19 cellular contexts compared by ENCODE assay signal in the genomic region with DNA sequence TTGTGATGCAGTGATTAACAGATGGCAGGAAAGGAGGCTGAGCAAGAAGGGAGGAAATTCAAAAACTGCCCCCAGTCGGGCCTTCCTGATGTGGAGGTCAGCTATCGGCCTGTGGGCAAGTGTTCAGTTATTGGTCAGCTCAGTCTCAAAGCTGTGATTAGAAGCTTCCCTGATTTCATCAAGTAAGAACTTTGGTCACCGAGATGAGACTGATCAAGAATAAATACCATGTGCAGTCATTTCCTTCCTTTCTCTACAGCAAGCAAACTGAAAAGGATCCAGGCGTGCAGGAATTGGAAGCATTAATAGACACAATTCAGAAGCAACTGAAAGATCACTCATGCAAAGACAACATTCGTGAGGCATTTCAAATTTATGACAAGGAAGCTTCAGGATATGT.
"Had no signal": no experiment of that assay in that cellular context is flagged by ENCODE, and none has a peak within 500 bp of the region (broad histone marks: within the 10 kb centered on the region; RNA-seq: fewer than 3 reads in every experiment).

No MANE protein-coding gene starts in this region.

- H3K4me1 Mint-ChIP-seq: activated naive CD8-positive, alpha-beta T cell treated with anti-CD3 and anti-CD28 coated beads for 36 hours; nephron had no signal

- H3K9me3 Mint-ChIP-seq: activated naive CD8-positive, alpha-beta T cell treated with anti-CD3 and anti-CD28 coated beads for 36 hours; nephron; T-helper 1 cell treated with Interleukin-12 subunit alpha and Interleukin-12 subunit beta and Interleukin-4 antibody, amounts not matched to agents 30 μg/mL and 1 μg/mL, for 36 hours had no signal

- H3K36me3 ChIP-seq: heart right ventricle, ovary, thoracic aorta had no signal

- H3K27me3 ChIP-seq: heart right ventricle, left lung, ovary, stomach had no signal

- H3K27ac ChIP-seq: ovary, stomach, thoracic aorta had no signal

- H3K4me1 ChIP-seq: stomach had no signal

- H3K4me3 ChIP-seq: heart right ventricle, left lung, ovary, stomach, thoracic aorta had no signal

- DNase-seq: activated CD4-positive, alpha-beta memory T cell treated with anti-CD3 and anti-CD28 coated beads, Interleukin-2, amount 10 ng/mL, durations not matched to agents 7 days and 5 days; activated CD4-positive, alpha-beta T cell treated with anti-CD3 and anti-CD28 coated beads for 1 hour; activated gamma-delta T cell; activated naive CD8-positive, alpha-beta T cell treated with anti-CD3 and anti-CD28 coated beads for 36 hours; activated T-cell treated with anti-CD3 and anti-CD28 coated beads, Interleukin-2, amount 50 U/mL, for 48 hours; cerebellar nuclear complex; foreskin melanocyte; heart right ventricle; left lung; mesendoderm; ovary; stimulated activated CD4-positive, alpha-beta T cell treated with anti-CD3 and anti-CD28 coated beads, Interleukin-15, amount 100 ng/mL, for 24 hours; stimulated activated CD4-positive, alpha-beta T cell treated with anti-CD3 and anti-CD28 coated beads, Interleukin-4, amount 100 ng/mL, for 4 hours; stomach had no signal

- H3K27me3 Mint-ChIP-seq: activated naive CD8-positive, alpha-beta T cell treated with anti-CD3 and anti-CD28 coated beads for 36 hours had no signal

- ATAC-seq: left lung had no signal

- FAIRE-seq: islet of Langerhans, TTC549 had no signal

- H3K4me3 Mint-ChIP-seq: activated CD4-positive, alpha-beta memory T cell treated with anti-CD3 and anti-CD28 coated beads, Interleukin-2, amount 10 ng/mL, durations not matched to agents 7 days and 5 days; activated naive CD8-positive, alpha-beta T cell treated with anti-CD3 and anti-CD28 coated beads for 36 hours; nephron; T-helper 1 cell treated with Interleukin-12 subunit alpha and Interleukin-12 subunit beta and Interleukin-4 antibody, amounts not matched to agents 30 μg/mL and 1 μg/mL, for 36 hours had no signal

- H3K27ac Mint-ChIP-seq: activated CD4-positive, alpha-beta memory T cell treated with anti-CD3 and anti-CD28 coated beads, Interleukin-2, amount 10 ng/mL, durations not matched to agents 7 days and 5 days; activated naive CD8-positive, alpha-beta T cell treated with anti-CD3 and anti-CD28 coated beads for 36 hours; nephron; T-helper 1 cell treated with Interleukin-12 subunit alpha and Interleukin-12 subunit beta and Interleukin-4 antibody, amounts not matched to agents 30 μg/mL and 1 μg/mL, for 36 hours had no signal

- H3K9me3 ChIP-seq: left lung, ovary, thoracic aorta had no signal
